In genomic region chr16:56534847-56535383, GRCh38 we compare ENCODE assay signal across 19 cellular contexts. TPM values are rescaled to one million over a fixed set of nuclear protein-coding genes. Genes with fewer than 3 reads are reported as not detected.
"Had no signal": no experiment of that assay in that cellular context is flagged by ENCODE, and none has a peak within 500 bp of the region (broad histone marks: within the 10 kb centered on the region; RNA-seq: fewer than 3 reads in every experiment).

No MANE protein-coding gene starts in this region.

- H3K27me3 ChIP-seq: right atrium auricular region, uterus had no signal

- H3K36me3 ChIP-seq: heart right ventricle, left ventricle myocardium inferior, prostate gland, right atrium auricular region, tibial nerve, uterus had no signal

- ATAC-seq: activated CD4-positive, alpha-beta T cell treated with anti-CD3 and anti-CD28 coated beads for 36 hours; activated naive CD8-positive, alpha-beta T cell treated with anti-CD3 and anti-CD28 coated beads, Interleukin-2, amount 50 U/mL, for 24 hours; heart right ventricle had no signal

- H3K27ac ChIP-seq: heart right ventricle, left ventricle myocardium inferior, prostate gland, right atrium auricular region, tibial nerve, uterus had no signal

- DNase-seq: activated CD4-positive, alpha-beta memory T cell treated with anti-CD3 and anti-CD28 coated beads, Interleukin-2, amount 10 ng/mL, durations not matched to agents 7 days and 5 days; activated CD4-positive, alpha-beta T cell treated with anti-CD3 and anti-CD28 coated beads for 36 hours; activated naive CD4-positive, alpha-beta T cell treated with anti-CD3 and anti-CD28 coated beads, Interleukin-2, amount 10 ng/mL, durations not matched to agents 7 days and 5 days; activated naive CD8-positive, alpha-beta T cell treated with anti-CD3 and anti-CD28 coated beads, Interleukin-2, amount 50 U/mL, for 24 hours; activated T-cell treated with anti-CD3 and anti-CD28 coated beads, Interleukin-2, amount 50 U/mL, for 24 hours; anterior cingulate cortex; central memory CD4-positive, alpha-beta T cell; heart right ventricle; left ventricle myocardium inferior; mammary epithelial cell; uterus had no signal

- H3K4me3 ChIP-seq: heart right ventricle, left ventricle myocardium inferior, prostate gland, right atrium auricular region, tibial nerve, uterus had no signal

- H3K4me1 ChIP-seq: heart right ventricle, left ventricle myocardium inferior, prostate gland, right atrium auricular region, tibial nerve, uterus had no signal

- H3K9me3 ChIP-seq: heart right ventricle, left ventricle myocardium inferior, prostate gland, right atrium auricular region, tibial nerve, uterus had no signal

RNA-seq across cellular contexts. Expression of gene MT4, which starts 30.0 kb away (rescaled TPM):
- total RNA-seq: activated CD4-positive, alpha-beta memory T cell treated with anti-CD3 and anti-CD28 coated beads, Interleukin-2, amount 10 ng/mL, durations not matched to agents 7 days and 5 days; activated CD4-positive, alpha-beta T cell treated with anti-CD3 and anti-CD28 coated beads for 36 hours; heart right ventricle; kidney epithelial cell; left ventricle myocardium inferior; mammary epithelial cell; osteoblast; prostate gland; right atrium auricular region; skeletal muscle tissue; T-helper 2 cell treated with Interferon-gamma antibody and Interleukin-4, amounts not matched to agents 100 ng/mL and 5 ng/mL, for 36 hours; tibial nerve; uterus had no signal
- polyA plus RNA-seq: heart right ventricle, mammary epithelial cell, neural cell had no signal

RNA-seq across cellular contexts. Expression of gene MT3, which starts 54.4 kb away (rescaled TPM):
- total RNA-seq: kidney epithelial cell, mammary epithelial cell, osteoblast, right atrium auricular region, uterus had no signal
- polyA plus RNA-seq: mammary epithelial cell had no signal
